ENCODE assay signal across 27 cellular contexts in the genomic region with DNA sequence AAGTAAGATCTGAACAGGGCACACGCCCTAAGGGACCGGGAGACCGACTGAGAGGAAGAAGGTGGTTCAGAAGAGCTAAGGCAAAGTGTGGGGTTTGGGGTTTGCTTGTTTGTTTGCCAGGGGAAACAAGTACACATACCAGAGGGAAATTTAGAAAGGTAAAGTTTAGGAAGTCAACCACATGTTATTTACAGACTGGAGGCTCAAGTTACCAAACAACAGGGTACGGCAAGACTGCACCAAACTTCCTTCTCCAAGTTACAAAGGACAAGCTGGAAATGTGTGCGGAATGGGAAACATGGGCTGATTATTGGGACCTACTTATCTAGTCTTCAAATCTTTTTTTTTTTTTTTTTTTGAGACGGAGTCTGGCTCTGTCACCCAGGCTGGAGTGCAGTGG.
"Had no signal": no experiment of that assay in that cellular context is flagged by ENCODE, and none has a peak within 500 bp of the region (broad histone marks: within the 10 kb centered on the region; RNA-seq: fewer than 3 reads in every experiment).

No MANE protein-coding gene starts in this region.

- H3K27ac Mint-ChIP-seq: nephron; neural progenitor cell; stimulated activated memory B cell treated with anti-CD40 and anti-IgM and Interleukin-4, amounts not matched to agents 10 μg/mL and 1 μg/mL and 100 μg/mL, for 72 hours; stimulated activated naive CD8-positive, alpha-beta T cell treated with anti-CD3 and anti-CD28 coated beads, Interleukin-15, amount 100 ng/mL, for 72 hours had no signal

- H3K4me1 ChIP-seq: left lung, parathyroid adenoma, right atrium auricular region, right lobe of liver, vagina had no signal

- H3K79me2 ChIP-seq: parathyroid adenoma had no signal

- H3K27me3 ChIP-seq: left lung, neural progenitor cell, neutrophil, right atrium auricular region, right lobe of liver, transverse colon, upper lobe of left lung, vagina had no signal

- H3K36me3 ChIP-seq: neural progenitor cell had no signal

- H3K9me3 Mint-ChIP-seq: immature natural killer cell; naive thymus-derived CD8-positive, alpha-beta T cell; nephron; neural progenitor cell; stimulated activated memory B cell treated with anti-CD40 and anti-IgM and Interleukin-4, amounts not matched to agents 10 μg/mL and 1 μg/mL and 100 μg/mL, for 72 hours; stimulated activated naive CD8-positive, alpha-beta T cell treated with anti-CD3 and anti-CD28 coated beads, Interleukin-15, amount 100 ng/mL, for 72 hours had no signal

- H3K4me2 ChIP-seq: neural progenitor cell, smooth muscle cell had no signal

- ATAC-seq: left colon; left lung; lower lobe of right lung; naive thymus-derived CD8-positive, alpha-beta T cell; right lobe of liver; stimulated activated memory B cell treated with anti-CD40 and anti-IgM and Interleukin-4, amounts not matched to agents 10 μg/mL and 1 μg/mL and 100 μg/mL, for 72 hours; stimulated activated naive CD8-positive, alpha-beta T cell treated with anti-CD3 and anti-CD28 coated beads, Interleukin-15, amount 100 ng/mL, for 72 hours had no signal

- H3K4me3 Mint-ChIP-seq: immature natural killer cell; naive thymus-derived CD8-positive, alpha-beta T cell; nephron; neural progenitor cell; stimulated activated memory B cell treated with anti-CD40 and anti-IgM and Interleukin-4, amounts not matched to agents 10 μg/mL and 1 μg/mL and 100 μg/mL, for 72 hours; stimulated activated naive CD8-positive, alpha-beta T cell treated with anti-CD3 and anti-CD28 coated beads, Interleukin-15, amount 100 ng/mL, for 72 hours had no signal

- H3K4me1 Mint-ChIP-seq: nephron; stimulated activated memory B cell treated with anti-CD40 and anti-IgM and Interleukin-4, amounts not matched to agents 10 μg/mL and 1 μg/mL and 100 μg/mL, for 72 hours had no signal

- DNase-seq: immature natural killer cell; kidney; left colon; left lung; lower lobe of right lung; mammary epithelial cell; mesenchymal stem cell; naive thymus-derived CD8-positive, alpha-beta T cell; occipital lobe; right lobe of liver; stimulated activated CD4-positive, alpha-beta T cell treated with anti-CD3 and anti-CD28 coated beads, Interleukin-1b, Interleukin-23, amount 100 ng/mL, for 48 hours; stimulated activated CD4-positive, alpha-beta T cell treated with anti-CD3 and anti-CD28 coated beads, Interleukin-2, amount 100 ng/mL, for 48 hours; stimulated activated CD4-positive, alpha-beta T cell treated with anti-CD3 and anti-CD28 coated beads, Interleukin-4, amount 100 ng/mL, for 4 hours; stimulated activated CD8-positive, alpha-beta memory T cell treated with anti-CD3 and anti-CD28 coated beads, Interleukin-4, amount 100 ng/mL, for 48 hours; stimulated activated naive CD4-positive, alpha-beta T cell treated with Interleukin-2 at 50 U/mL for 16 hours; stimulated activated naive CD8-positive, alpha-beta T cell treated with anti-CD3 and anti-CD28 coated beads, Interleukin-15, amount 100 ng/mL, for 72 hours; substantia nigra; transverse colon; upper lobe of left lung had no signal

- H2AFZ ChIP-seq: neural progenitor cell, parathyroid adenoma had no signal

- H3K27me3 Mint-ChIP-seq: naive thymus-derived CD8-positive, alpha-beta T cell; stimulated activated memory B cell treated with anti-CD40 and anti-IgM and Interleukin-4, amounts not matched to agents 10 μg/mL and 1 μg/mL and 100 μg/mL, for 72 hours; stimulated activated naive CD8-positive, alpha-beta T cell treated with anti-CD3 and anti-CD28 coated beads, Interleukin-15, amount 100 ng/mL, for 72 hours had no signal

- H3K4me3 ChIP-seq: left lung, lower lobe of right lung, neural progenitor cell, right atrium auricular region, right lobe of liver, smooth muscle cell, transverse colon, upper lobe of left lung, vagina had no signal

- H3K9me3 ChIP-seq: left lung, lower lobe of right lung, neutrophil, right atrium auricular region, right lobe of liver, transverse colon, upper lobe of left lung, vagina had no signal

- H3K27ac ChIP-seq: left lung, lower lobe of right lung, neural progenitor cell, neutrophil, parathyroid adenoma, right atrium auricular region, right lobe of liver, transverse colon, upper lobe of left lung, vagina had no signal
